Comparison of ENCODE assay signal across 1 cellular context in the genomic region with DNA sequence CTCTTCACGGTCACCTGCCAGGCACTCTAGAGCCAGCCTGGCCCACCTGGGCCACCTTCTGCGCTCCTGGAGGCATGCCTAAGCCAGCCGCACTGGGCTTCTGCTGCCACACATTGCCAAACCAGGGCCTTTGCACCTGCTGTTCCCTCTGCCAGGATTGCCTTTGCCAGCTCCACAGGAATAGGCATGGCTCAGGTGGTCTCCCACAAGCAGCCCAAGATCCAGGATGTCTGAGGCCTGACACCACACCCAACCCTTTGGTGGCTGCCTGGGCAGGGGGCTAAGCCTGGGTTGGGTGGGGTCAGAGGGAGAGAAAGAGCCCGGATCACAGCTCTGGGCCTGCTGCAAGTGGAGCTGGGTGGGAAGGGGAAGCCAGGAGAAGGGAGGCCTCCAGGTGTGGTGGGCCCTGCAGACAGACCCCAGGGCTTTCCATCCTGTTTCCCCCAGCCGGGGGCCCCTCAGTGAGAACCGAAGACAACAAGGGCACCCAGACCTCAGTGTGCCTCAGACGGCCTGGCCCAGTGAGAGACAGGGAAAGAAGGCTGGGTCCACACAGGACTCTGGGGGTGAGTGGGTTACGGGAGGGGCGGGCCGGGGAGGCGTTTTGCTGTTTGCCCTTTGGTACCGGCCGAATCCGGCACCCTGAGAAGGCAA.
TF ChIP-seq lines count a peak whose summit lies in the region.

No MANE protein-coding gene starts in this region.

TF ChIP-seq in WTC11, 78 proteins besides CTCF, POLR2A, EP300 and RAD21 (continued from another document):
- TF ChIP-seq, protein P1, sequence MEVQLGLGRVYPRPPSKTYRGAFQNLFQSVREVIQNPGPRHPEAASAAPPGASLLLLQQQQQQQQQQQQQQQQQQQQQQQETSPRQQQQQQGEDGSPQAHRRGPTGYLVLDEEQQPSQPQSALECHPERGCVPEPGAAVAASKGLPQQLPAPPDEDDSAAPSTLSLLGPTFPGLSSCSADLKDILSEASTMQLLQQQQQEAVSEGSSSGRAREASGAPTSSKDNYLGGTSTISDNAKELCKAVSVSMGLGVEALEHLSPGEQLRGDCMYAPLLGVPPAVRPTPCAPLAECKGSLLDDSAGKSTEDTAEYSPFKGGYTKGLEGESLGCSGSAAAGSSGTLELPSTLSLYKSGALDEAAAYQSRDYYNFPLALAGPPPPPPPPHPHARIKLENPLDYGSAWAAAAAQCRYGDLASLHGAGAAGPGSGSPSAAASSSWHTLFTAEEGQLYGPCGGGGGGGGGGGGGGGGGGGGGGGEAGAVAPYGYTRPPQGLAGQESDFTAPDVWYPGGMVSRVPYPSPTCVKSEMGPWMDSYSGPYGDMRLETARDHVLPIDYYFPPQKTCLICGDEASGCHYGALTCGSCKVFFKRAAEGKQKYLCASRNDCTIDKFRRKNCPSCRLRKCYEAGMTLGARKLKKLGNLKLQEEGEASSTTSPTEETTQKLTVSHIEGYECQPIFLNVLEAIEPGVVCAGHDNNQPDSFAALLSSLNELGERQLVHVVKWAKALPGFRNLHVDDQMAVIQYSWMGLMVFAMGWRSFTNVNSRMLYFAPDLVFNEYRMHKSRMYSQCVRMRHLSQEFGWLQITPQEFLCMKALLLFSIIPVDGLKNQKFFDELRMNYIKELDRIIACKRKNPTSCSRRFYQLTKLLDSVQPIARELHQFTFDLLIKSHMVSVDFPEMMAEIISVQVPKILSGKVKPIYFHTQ (CRISPR knock-in tag; IDR thresholded peaks at IDR 0.05) = no peak
- no peak for TF ChIP-seq PRRX2 (CRISPR knock-in tag; IDR thresholded peaks at IDR 0.05)
- TF ChIP-seq IRF2 (CRISPR knock-in tag; IDR thresholded peaks at IDR 0.05; ENCODE audit: borderline replicate concordance, low read depth) = no peak
- TF ChIP-seq NR3C1 (CRISPR knock-in tag; conservative IDR thresholded peaks at IDR 0.05; ENCODE audit: low read depth) = no peak
